9 cellular contexts compared by ENCODE assay signal in genomic region chr2:239380831-239381708, GRCh38. TPM values are rescaled to one million over a fixed set of nuclear protein-coding genes. Genes with fewer than 3 reads are reported as not detected.
DNase-seq lines count a peak whose midpoint lies in the region; ATAC-seq and TF ChIP-seq lines count a peak whose summit lies in the region.
"Had no signal": no experiment of that assay in that cellular context is flagged by ENCODE, and none has a peak within 500 bp of the region (broad histone marks: within the 10 kb centered on the region; RNA-seq: fewer than 3 reads in every experiment).

No MANE protein-coding gene starts in this region.

- H3K4me3 Mint-ChIP-seq in neural progenitor cell = no peak overlapping the region

- no peak for TF ChIP-seq CTCF in neural progenitor cell (IDR thresholded peaks at IDR 0.05)

- H3K9ac ChIP-seq in neural progenitor cell = no peak overlapping the region

- H3K4me1 Mint-ChIP-seq in neural progenitor cell = peaks cover 35% of the 10 kb centered on the region

- H3K27ac ChIP-seq in neural progenitor cell = no peak overlapping the region
- H3K27ac ChIP-seq: suprapubic skin had no signal

- H3K4me2 ChIP-seq in neural progenitor cell = no peak overlapping the region

- H3K27ac Mint-ChIP-seq in neural progenitor cell = no peak overlapping the region

- DNase-seq in activated T-cell treated with anti-CD3 and anti-CD28 coated beads for 1 hour (ENCODE audit: low read depth) = peak; percentile 49
- peak; percentile 6 for DNase-seq in iPS-NIHi11 (ENCODE audit: low spot score)
- peak; percentile 71 for DNase-seq in stimulated activated CD8-positive, alpha-beta memory T cell treated with anti-CD3 and anti-CD28 coated beads, Interleukin-4, amount 100 ng/mL, for 48 hours
- DNase-seq in neural progenitor cell (ENCODE audit: low spot score) = no peak
- DNase-seq in HCEC 1CT = no peak
- no peak for DNase-seq in NCI-H1417 treated with DMSO at 0.1 percent for 48 hours (lab: John Stamatoyannopoulos, UW)

- H3K79me2 ChIP-seq in neural progenitor cell (ENCODE audit: low read depth) = peaks cover 93% of the 10 kb centered on the region

- H3K9me3 ChIP-seq in neural progenitor cell (ENCODE audit: low read depth) = no peaks in the 10 kb centered on the region
- H3K9me3 ChIP-seq: suprapubic skin had no signal

- H3F3A ChIP-seq in neural progenitor cell (ENCODE audit: low read depth) = peaks cover 4% of the 10 kb centered on the region

- H2AFZ ChIP-seq in neural progenitor cell (replicated peaks) = no peak overlapping the region

- peaks cover 78% of the 10 kb centered on the region for H4K20me1 ChIP-seq in neural progenitor cell (ENCODE audit: low read depth)

- H3K27me3 Mint-ChIP-seq in neural progenitor cell (ENCODE audit: insufficient read depth, low read depth) = peaks cover 7% of the 10 kb centered on the region

- H3K4me1 ChIP-seq in neural progenitor cell = peaks cover 12% of the 10 kb centered on the region

- peaks cover 12% of the 10 kb centered on the region for H3K9me3 Mint-ChIP-seq in neural progenitor cell

- no peak overlapping the region for H3K4me3 ChIP-seq in neural progenitor cell
- H3K4me3 ChIP-seq: suprapubic skin had no signal

- ATAC-seq in GM18909 (IDR thresholded peaks at IDR 0.05; ENCODE audit: poor library complexity, unreplicated experiment) = peak; percentile 41
- peak; percentile 42 for ATAC-seq in HG03196 (IDR thresholded peaks at IDR 0.05; ENCODE audit: unreplicated experiment)

- no peaks in the 10 kb centered on the region for H3K27me3 ChIP-seq in neural progenitor cell
- H3K27me3 ChIP-seq: suprapubic skin had no signal

- peaks cover 37% of the 10 kb centered on the region for H3K36me3 Mint-ChIP-seq in neural progenitor cell

- no peaks in the 10 kb centered on the region for H3K36me3 ChIP-seq in neural progenitor cell
- H3K36me3 ChIP-seq: suprapubic skin had no signal

RNA-seq across cellular contexts. Expression of gene HDAC4, which starts 19.8 kb away (rescaled TPM):
- 36.0 and 40.8 TPM in 2 replicates for total RNA-seq in neural progenitor cell (ENCODE audit: low replicate concordance)

Comparison
In these comparisons a context has a peak if more than half of its experiments do, and no peak if none do; other contexts are left out.
1. DNase-seq: peak in activated T-cell treated with anti-CD3 and anti-CD28 coated beads for 1 hour (single experiment), iPS-NIHi11 (single experiment) and stimulated activated CD8-positive, alpha-beta memory T cell treated with anti-CD3 and anti-CD28 coated beads, Interleukin-4, amount 100 ng/mL, for 48 hours (single experiment); none in neural progenitor cell (single experiment), HCEC 1CT (single experiment) and NCI-H1417 treated with DMSO at 0.1 percent for 48 hours (single experiment).